Comparison of ENCODE assay signal across 8 cellular contexts in the genomic region with DNA sequence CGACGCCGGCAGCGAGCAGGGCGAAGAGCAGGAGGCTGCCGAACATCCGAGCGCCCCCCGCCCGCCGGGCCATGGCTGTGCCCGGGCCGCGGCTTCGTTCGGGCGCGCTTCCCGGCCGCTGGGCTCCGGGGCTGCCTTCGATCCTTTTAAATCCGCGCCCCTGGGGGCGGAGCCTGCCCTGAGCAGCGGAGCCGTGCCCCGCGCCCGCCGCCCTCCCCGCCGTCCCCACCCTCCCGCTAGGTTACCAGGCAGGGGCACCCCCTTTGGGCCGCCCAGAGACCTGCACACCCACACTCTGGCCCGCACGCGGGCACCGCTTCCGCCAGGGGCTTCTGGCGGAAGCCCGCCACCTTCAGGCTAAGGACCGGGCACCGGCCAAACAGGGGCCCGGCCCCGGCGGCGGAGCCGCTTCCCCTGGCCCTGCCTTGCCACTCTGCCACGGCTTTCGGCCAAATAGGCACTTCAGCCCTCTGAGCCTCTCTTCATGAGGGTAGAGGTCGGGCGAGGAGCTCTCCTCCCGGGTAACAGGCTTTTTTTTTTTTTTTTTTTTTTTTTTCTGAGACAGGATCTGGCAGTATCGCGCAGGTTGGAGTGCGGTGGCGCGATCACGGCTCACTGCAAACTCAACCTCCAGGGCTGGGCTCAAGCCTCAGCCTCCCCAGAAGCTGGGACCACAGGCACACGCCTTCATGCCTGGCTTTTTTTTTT. TPM values are rescaled to one million over a fixed set of nuclear protein-coding genes. Genes with fewer than 3 reads are reported as not detected.
DNase-seq lines count a peak whose midpoint lies in the region; ATAC-seq and TF ChIP-seq lines count a peak whose summit lies in the region.

A gene with protein sequence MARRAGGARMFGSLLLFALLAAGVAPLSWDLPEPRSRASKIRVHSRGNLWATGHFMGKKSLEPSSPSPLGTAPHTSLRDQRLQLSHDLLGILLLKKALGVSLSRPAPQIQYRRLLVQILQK (minus strand): TSS at position 120 of the 708 bp plus-strand sequence. CDS start 47 bp downstream, at position 73.

- H2BK12ac ChIP-seq in H9 (ENCODE audit: insufficient read length, low read depth, low read length) = no peak within 1 kb of the TSS

- H3K4me2 ChIP-seq in H9 (ENCODE audit: insufficient read depth, insufficient read length, low read length) (peak within 1 kb of the TSS; percentile 58), MM.1S (ENCODE audit: low read depth, low read length) (peak within 1 kb of the TSS; percentile 84)

- no peak within 1 kb of the TSS for H2BK20ac ChIP-seq in H9 (ENCODE audit: low read depth, low read length, poor library complexity, severe bottlenecking)

- no peaks in the 10 kb centered on the region for H3K9me3 ChIP-seq in H9 (ENCODE audit: control insufficient read depth, low read depth, low read length)
- H3K9me3 ChIP-seq in MM.1S (replicated peaks; ENCODE audit: insufficient read depth, low read length) = no peaks in the 10 kb centered on the region
- H3K9me3 ChIP-seq in SK-N-MC (ENCODE audit: low read depth, low read length) = no peaks in the 10 kb centered on the region
- H3K9me3 ChIP-seq in thoracic aorta = no peaks in the 10 kb centered on the region

- H3T11ph ChIP-seq in H9 (ENCODE audit: low read length) = no peak within 1 kb of the TSS

- peak within 1 kb of the TSS in 1 of 3 experiments; percentile 73; a peak in 1 of 7 replicates for H3K27ac Mint-ChIP-seq in H9
- H3K27ac Mint-ChIP-seq in activated naive CD4-positive, alpha-beta T cell treated with anti-CD3 and anti-CD28 coated beads, Interleukin-2, amount 50 U/mL, for 24 hours = peak within 1 kb of the TSS; percentile 87
- H3K27ac Mint-ChIP-seq in glutamatergic neuron (ENCODE audit: unreplicated experiment) = peak within 1 kb of the TSS; percentile 4
- H3K27ac Mint-ChIP-seq in osteocyte (ENCODE audit: unreplicated experiment) = peak within 1 kb of the TSS; percentile 84

- no peak within 1 kb of the TSS for H3K9ac ChIP-seq in H9 (ENCODE audit: extremely low read depth, insufficient read length, low read length)
- peak within 1 kb of the TSS; percentile 77 for H3K9ac ChIP-seq in MM.1S (ENCODE audit: low read length)
- H3K9ac ChIP-seq in SK-N-MC (ENCODE audit: insufficient read length) = peak within 1 kb of the TSS; percentile 55

- H2BK15ac ChIP-seq in H9 (ENCODE audit: low read depth, low read length) = no peak within 1 kb of the TSS

- H3K27me3 ChIP-seq in H9 (ENCODE audit: insufficient read depth, low read length) (no peaks in the 10 kb centered on the region; the same call in 1 of the 2 replicates), MM.1S (replicated peaks; ENCODE audit: insufficient read depth, low read length) (no peaks in the 10 kb centered on the region), thoracic aorta (replicated peaks; ENCODE audit: insufficient read depth) (no peaks in the 10 kb centered on the region)

- H3K56ac ChIP-seq in H9 (ENCODE audit: insufficient read length, low read depth, low read length) = no peak within 1 kb of the TSS

- H3K36me3 ChIP-seq in MM.1S (replicated peaks; ENCODE audit: insufficient read depth, low read length) (no peaks in the 10 kb centered on the region), SK-N-MC (ENCODE audit: insufficient read depth, low read length) (no peaks in the 10 kb centered on the region), thoracic aorta (no peaks in the 10 kb centered on the region)

- H3K18ac ChIP-seq in H9 (ENCODE audit: insufficient read length, low read depth, low read length) = no peak within 1 kb of the TSS

- H4K20me1 ChIP-seq in H9 (ENCODE audit: control insufficient read depth, insufficient read depth, insufficient read length) (no peaks in the 10 kb centered on the region), MM.1S (ENCODE audit: insufficient read depth, low read length) (no peaks in the 10 kb centered on the region)

- no peak within 1 kb of the TSS for H2AK5ac ChIP-seq in H9 (ENCODE audit: insufficient read length, low read length)

- no CpG with 5 or more reads among the region's 61 CpGs for WGBS in H9 (ENCODE audit: extremely low coverage, insufficient read length, low lambda C conversion rate)

- peak within 1 kb of the TSS; percentile 68 to 77 for H3K4me3 Mint-ChIP-seq in H9
- peak within 1 kb of the TSS; percentile 82 for H3K4me3 Mint-ChIP-seq in activated naive CD4-positive, alpha-beta T cell treated with anti-CD3 and anti-CD28 coated beads, Interleukin-2, amount 50 U/mL, for 24 hours
- H3K4me3 Mint-ChIP-seq in glutamatergic neuron (ENCODE audit: unreplicated experiment) = peak within 1 kb of the TSS; percentile 76
- peak within 1 kb of the TSS; percentile 75 for H3K4me3 Mint-ChIP-seq in osteocyte (ENCODE audit: unreplicated experiment)

- H3K9me2 ChIP-seq in MM.1S (replicated peaks; ENCODE audit: insufficient read depth, low read length) = no peaks in the 10 kb centered on the region

- no peak within 1 kb of the TSS for H2BK120ac ChIP-seq in H9 (ENCODE audit: low read depth, low read length, poor library complexity, severe bottlenecking)

- peaks cover 12% of the 10 kb centered on the region for H3K23me2 ChIP-seq in H9 (ENCODE audit: insufficient read length, low read depth, low read length, poor library complexity, severe bottlenecking)

- H3F3A ChIP-seq in MM.1S (ENCODE audit: insufficient read depth, low read length) = peaks cover 49% of the 10 kb centered on the region

- no peak within 1 kb of the TSS for H4K5ac ChIP-seq in H9 (ENCODE audit: insufficient read length, low read depth, low read length)

- H3K4me3 ChIP-seq in MM.1S (ENCODE audit: low read length) (peak within 1 kb of the TSS; percentile 61), SK-N-MC (peak within 1 kb of the TSS; percentile 79), thoracic aorta (peak within 1 kb of the TSS; percentile 77)

- DNase-seq in GDM1 (lab: John Stamatoyannopoulos, UW) (peak; percentile 72), H9 (peak; percentile 95), MM.1S (peak; percentile 93), SK-N-MC (ENCODE audit: low read depth, low spot score) (no peak), glutamatergic neuron (peak; percentile 84), osteocyte (ENCODE audit: extremely low spot score, unreplicated experiment) (peak; percentile 92), thoracic aorta (ENCODE audit: low spot score) (no peak)

- H3K27ac ChIP-seq in H9 (ENCODE audit: insufficient read length, low read depth, low read length) = no peak within 1 kb of the TSS
- peak within 1 kb of the TSS; percentile 81; the same call in 1 of the 2 replicates for H3K27ac ChIP-seq in MM.1S (ENCODE audit: low read length)
- H3K27ac ChIP-seq in SK-N-MC = no peak within 1 kb of the TSS
- peak within 1 kb of the TSS; percentile 83 to 84 for H3K27ac ChIP-seq in thoracic aorta

- H3K4me1 ChIP-seq in H9 (ENCODE audit: insufficient read depth, low read length) (peaks cover 3% of the 10 kb centered on the region; the same call in 1 of the 2 replicates), MM.1S (ENCODE audit: low read length) (peaks cover 33% of the 10 kb centered on the region), thoracic aorta (ENCODE audit: control insufficient read depth in 1 of 2, low read depth in 2 of 2) (peaks cover 8 to 26% of the 10 kb centered on the region in 2 donors)

- no peaks in the 10 kb centered on the region for H3K79me2 ChIP-seq in H9 (ENCODE audit: insufficient read depth, low read length)
- H3K79me2 ChIP-seq in MM.1S (ENCODE audit: low read length) = peaks cover 9% of the 10 kb centered on the region

- peaks cover 27% of the 10 kb centered on the region for H3K27me3 Mint-ChIP-seq in H9 (ENCODE audit: low read depth)
- H3K27me3 Mint-ChIP-seq in activated naive CD4-positive, alpha-beta T cell treated with anti-CD3 and anti-CD28 coated beads, Interleukin-2, amount 50 U/mL, for 24 hours = no peaks in the 10 kb centered on the region
- H3K27me3 Mint-ChIP-seq in glutamatergic neuron (ENCODE audit: unreplicated experiment) = peaks cover 9% of the 10 kb centered on the region
- no peaks in the 10 kb centered on the region for H3K27me3 Mint-ChIP-seq in osteocyte (ENCODE audit: unreplicated experiment)

- H3K36me3 Mint-ChIP-seq in H9 (ENCODE audit: insufficient read depth in 1 of 3, low read depth in 3 of 3) (peaks cover 0 to 8% (median 0%) of the 10 kb centered on the region in 3 experiments; a peak in 5 of 7 replicates), glutamatergic neuron (ENCODE audit: unreplicated experiment) (no peaks in the 10 kb centered on the region), osteocyte (ENCODE audit: unreplicated experiment) (peaks cover 2% of the 10 kb centered on the region)
- H3K36me3 Mint-ChIP-seq in activated naive CD4-positive, alpha-beta T cell treated with anti-CD3 and anti-CD28 coated beads, Interleukin-2, amount 50 U/mL, for 24 hours = no peaks in the 10 kb centered on the region

- H3K4me1 Mint-ChIP-seq in H9 (peaks cover 29 to 32% of the 10 kb centered on the region in 2 experiments), glutamatergic neuron (ENCODE audit: low read depth, unreplicated experiment) (peaks cover 15% of the 10 kb centered on the region), osteocyte (ENCODE audit: unreplicated experiment) (peaks cover 26% of the 10 kb centered on the region)
- H3K4me1 Mint-ChIP-seq in activated naive CD4-positive, alpha-beta T cell treated with anti-CD3 and anti-CD28 coated beads, Interleukin-2, amount 50 U/mL, for 24 hours = peaks cover 36% of the 10 kb centered on the region

- no peak within 1 kb of the TSS for H3K23ac ChIP-seq in H9 (ENCODE audit: insufficient read length, low read depth, low read length)

- peak; percentile 64 for ATAC-seq in thoracic aorta (ENCODE audit: insufficient number of reproducible peaks, low FRiP score, low read depth)

- H3K4ac ChIP-seq in H9 (ENCODE audit: low read depth, low read length) = no peak within 1 kb of the TSS

- no peak within 1 kb of the TSS for H4K91ac ChIP-seq in H9 (ENCODE audit: insufficient read length, low read depth, low read length)

- no peak within 1 kb of the TSS; the same call in 1 of the 2 replicates for H3K14ac ChIP-seq in H9 (ENCODE audit: insufficient read depth, low read length)

- no peak within 1 kb of the TSS for H2BK5ac ChIP-seq in H9 (ENCODE audit: insufficient read length, low read length)

- H3K9me3 Mint-ChIP-seq in H9 (no peaks in the 10 kb centered on the region; a peak in 1 of 5 replicates), glutamatergic neuron (ENCODE audit: unreplicated experiment) (peaks cover 6% of the 10 kb centered on the region), osteocyte (ENCODE audit: unreplicated experiment) (no peaks in the 10 kb centered on the region)
- H3K9me3 Mint-ChIP-seq in activated naive CD4-positive, alpha-beta T cell treated with anti-CD3 and anti-CD28 coated beads, Interleukin-2, amount 50 U/mL, for 24 hours = no peaks in the 10 kb centered on the region

- H3K79me1 ChIP-seq in H9 (ENCODE audit: insufficient read depth, low read depth, low read length, poor library complexity, severe bottlenecking) = no peaks in the 10 kb centered on the region

- H4K8ac ChIP-seq in H9 (replicated peaks; ENCODE audit: insufficient read length, low read depth, low read length) = no peak within 1 kb of the TSS

- TF ChIP-seq CTCF in H9 (conservative IDR thresholded peaks at IDR 0.05) = peak; percentile 81
- peak; percentile 68 for TF ChIP-seq CTCF in MM.1S (IDR thresholded peaks at IDR 0.05; ENCODE audit: low read length)
- TF ChIP-seq CTCF in glutamatergic neuron (IDR thresholded peaks at IDR 0.05; ENCODE audit: partially characterized antibody, unreplicated experiment) = peak; percentile 48
- TF ChIP-seq CTCF in osteocyte (IDR thresholded peaks at IDR 0.05) = peak; percentile 76
- TF ChIP-seq CTCF in thoracic aorta (IDR thresholded peaks at IDR 0.05) = peak; percentile 68

- H2AFZ ChIP-seq in H9 (ENCODE audit: low read length) = no peak within 1 kb of the TSS
- H2AFZ ChIP-seq in MM.1S (ENCODE audit: low read length) = peak within 1 kb of the TSS; percentile 80

RNA-seq across cellular contexts. Expression of the gene that starts here (rescaled TPM):
- total RNA-seq in H9 (2021) (11.5 and 12.4 TPM in 2 replicates), glutamatergic neuron (ENCODE audit: unreplicated experiment) (6.9 TPM), osteocyte (4.4 and 4.7 TPM in 2 replicates), thoracic aorta (1 to 10 TPM; 2.9 to 8.0 TPM)

Comparison
In these comparisons a context has a peak if more than half of its experiments do, and no peak if none do; other contexts are left out.
1. DNase-seq: peak in GDM1 (single experiment), H9 (single experiment), MM.1S (single experiment), glutamatergic neuron (single experiment) and osteocyte (single experiment); none in SK-N-MC (single experiment) and thoracic aorta (single experiment).
2. H3K27ac ChIP-seq: peak in MM.1S (single experiment) and thoracic aorta (2 of 2); none in H9 (single experiment) and SK-N-MC (single experiment).
3. Peak in every context shown above with its lines, with median percentiles within 50 percentile points of each other: H3K4me3 Mint-ChIP-seq, CTCF ChIP-seq and H3K4me3 ChIP-seq.